Comparison of ENCODE assay signal across 8 cellular contexts in genomic region chr12:95859344-95859816, GRCh38. TPM values are rescaled to one million over a fixed set of nuclear protein-coding genes. Genes with fewer than 3 reads are reported as not detected.
DNase-seq lines count a peak whose midpoint lies in the region; ATAC-seq and TF ChIP-seq lines count a peak whose summit lies in the region.

No MANE protein-coding gene starts in this region.

- intact Hi-C loops in right lobe of liver (cut with DNase I), result no loop called here

- TF ChIP-seq CTCF in brain microvascular endothelial cell (IDR thresholded peaks at IDR 0.05; ENCODE audit: low read depth, low read length, missing control alignments), result no peak
- no peak for TF ChIP-seq CTCF in right lobe of liver (IDR thresholded peaks at IDR 0.05)

- no peaks in the 10 kb centered on the region for H3K9me3 ChIP-seq in right lobe of liver

- TF ChIP-seq POLR2A in right lobe of liver (IDR thresholded peaks at IDR 0.05), result no peak

- H3K27ac ChIP-seq in brain microvascular endothelial cell, result peak overlapping the region; percentile 73
- peak overlapping the region; percentile 59 to 76 (median 75) for H3K27ac ChIP-seq in right lobe of liver
- H3K27ac ChIP-seq in urinary bladder (ENCODE audit: low read depth), result no peak overlapping the region

- DNase-seq in Caki2 (ENCODE audit: low read depth) (peak; percentile 32), NCI-H69 (lab: John Stamatoyannopoulos, UW) (peak; percentile 70), brain microvascular endothelial cell (peak; percentile 16), right lobe of liver (no peak), occipital lobe (lab: John Stamatoyannopoulos, UW) (no peak), DMS153 (lab: John Stamatoyannopoulos, UW) (no peak)

- in situ Hi-C loops in Caki2 (cut with HindIII; ENCODE audit: low pct_unique_long_range_greater_than_20kb, low sequenced_read_pairs) (no loop called here), brain microvascular endothelial cell (cut with HindIII; ENCODE audit: low pct_ligation_motif_present, low sequenced_read_pairs) (no loop called here)

- H3K4me3 ChIP-seq in brain microvascular endothelial cell (ENCODE audit: low read depth, low read length), result peak overlapping the region; percentile 86
- H3K4me3 ChIP-seq in right lobe of liver, result peak overlapping the region; percentile 56 to 88 (median 77)
- peak overlapping the region; percentile 82 for H3K4me3 ChIP-seq in urinary bladder (ENCODE audit: low read depth, low read length)

- H3K36me3 ChIP-seq in brain microvascular endothelial cell (replicated peaks) (peaks cover 15% of the 10 kb centered on the region), right lobe of liver (peaks cover 0 to 11% (median under 1%) of the 10 kb centered on the region in 4 donors), urinary bladder (ENCODE audit: insufficient read depth) (peaks cover 2% of the 10 kb centered on the region)

- H3K4me1 ChIP-seq in right lobe of liver (peaks cover 0 to 24% (median 5%) of the 10 kb centered on the region in 4 donors), urinary bladder (ENCODE audit: insufficient read depth) (no peaks in the 10 kb centered on the region)

- H3K27me3 ChIP-seq in brain microvascular endothelial cell (replicated peaks), result no peaks in the 10 kb centered on the region
- H3K27me3 ChIP-seq in right lobe of liver, result no peaks in the 10 kb centered on the region

- WGBS in right lobe of liver (ENCODE audit: insufficient coverage, low coverage, low lambda C conversion rate, missing lambda C conversion rate), result under 1% methylated on average over 13 of the region's 13 CpGs
- WGBS in urinary bladder, result 1% methylated on average over 13 of the region's 13 CpGs

- ATAC-seq in GM21825 (IDR thresholded peaks at IDR 0.05; ENCODE audit: unreplicated experiment) (peak; percentile 19), right lobe of liver (peak in 3 of 4 donors; percentile 5 to 17 (median 9))

RNA-seq across cellular contexts. Expression of gene SNRPF, which starts 0.6 kb away (rescaled TPM):
- total RNA-seq in Caki2 (2014; rRNA removed; shearing (Covaris generic); ENCODE audit: low replicate concordance), result 5.6 and 6.7 TPM in 2 replicates
- total RNA-seq in right lobe of liver (10 to 100 TPM in 3 of 6 experiments, 1 to 10 TPM in 3; 5.8 to 10.4 (median 8.5) TPM), urinary bladder (12.3 TPM), occipital lobe (27.5 TPM)
- polyA plus RNA-seq in urinary bladder, result 21.8 TPM

Comparison
In these comparisons a context has a peak if more than half of its experiments do, and no peak if none do; other contexts are left out.
1. DNase-seq: peak in Caki2 (single experiment), NCI-H69 (single experiment) and brain microvascular endothelial cell (single experiment); none in right lobe of liver (0 of 3), occipital lobe (single experiment) and DMS153 (single experiment).
2. Peak in every context shown above with its lines, with median percentiles within 50 percentile points of each other: H3K4me3 ChIP-seq.